Comparison of ENCODE assay signal across 12 cellular contexts in the genomic region with DNA sequence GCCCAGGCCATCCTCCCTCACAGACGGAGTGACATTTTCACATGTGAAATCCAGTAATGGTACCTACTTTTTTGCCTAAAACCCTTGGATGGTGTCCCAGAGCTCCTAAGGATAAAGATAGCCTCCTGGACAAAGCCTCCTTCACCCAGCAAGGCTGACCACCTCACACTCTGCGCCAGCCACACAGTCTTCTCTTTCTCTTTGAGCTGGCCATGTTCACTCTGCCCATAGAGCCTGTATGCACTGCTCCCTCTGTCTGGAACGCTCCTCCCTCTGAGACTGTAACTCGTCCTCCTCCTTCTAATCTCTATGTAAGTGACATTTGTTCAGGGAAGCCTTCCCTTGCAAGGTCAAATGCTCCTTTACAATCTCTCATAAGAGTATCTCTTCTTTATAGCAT. TPM values are rescaled to one million over a fixed set of nuclear protein-coding genes. Genes with fewer than 3 reads are reported as not detected.
DNase-seq lines count a peak whose midpoint lies in the region; ATAC-seq and TF ChIP-seq lines count a peak whose summit lies in the region.
"Had no signal": no experiment of that assay in that cellular context is flagged by ENCODE, and none has a peak within 500 bp of the region (broad histone marks: within the 10 kb centered on the region; RNA-seq: fewer than 3 reads in every experiment).

No MANE protein-coding gene starts in this region.

- peaks cover 29% of the 10 kb centered on the region for H3K27me3 ChIP-seq in osteoblast (ENCODE audit: insufficient read depth, low read length)

- H3K9me3 ChIP-seq in osteoblast (ENCODE audit: low read depth, low read length): no peaks in the 10 kb centered on the region

- H2AFZ ChIP-seq in osteoblast (ENCODE audit: low read length): no peak overlapping the region
- H2AFZ ChIP-seq: GM23248 had no signal

- ATAC-seq in HG03442 (IDR thresholded peaks at IDR 0.05; ENCODE audit: unreplicated experiment): no peak
- no peak for ATAC-seq in HG03354 (IDR thresholded peaks at IDR 0.05; ENCODE audit: poor library complexity, severe bottlenecking, unreplicated experiment)

- H4K20me1 ChIP-seq in osteoblast (ENCODE audit: insufficient read depth, low read length): no peaks in the 10 kb centered on the region

- peak; percentile 53 for DNase-seq in cerebellum (ENCODE audit: low spot score)
- peak; percentile 74 for DNase-seq in osteoblast (ENCODE audit: insufficient read length, low spot score, missing footprints)
- no peak for DNase-seq in NCI-H524 treated with DMSO at 0.1 percent for 48 hours (lab: John Stamatoyannopoulos, UW)
- DNase-seq: Calu3; CD4-positive, alpha-beta memory T cell; COR-L47; DMS79 treated with DMSO at 0.1 percent for 48 hours; HCEC 1CT had no signal

- no peak for TF ChIP-seq CTCF in osteoblast (IDR thresholded peaks at IDR 0.05; ENCODE audit: extremely low read depth, low read depth, low read length)

- H3K4me2 ChIP-seq in osteoblast (ENCODE audit: insufficient read depth, low read length): no peak overlapping the region

- peak overlapping the region; percentile 72 for H3K27ac ChIP-seq in angular gyrus (ENCODE audit: low read depth, low read length)
- H3K27ac ChIP-seq in osteoblast (ENCODE audit: low read depth, low read length): no peak overlapping the region
- H3K27ac ChIP-seq: GM23248 had no signal

- no peaks in the 10 kb centered on the region for H3K36me3 ChIP-seq in osteoblast (ENCODE audit: insufficient read depth, low read length)

- H3K4me1 ChIP-seq in osteoblast (ENCODE audit: insufficient read depth, low read length): no peaks in the 10 kb centered on the region

- no peaks in the 10 kb centered on the region for H3K79me2 ChIP-seq in osteoblast (ENCODE audit: insufficient read depth, low read length)

- H3K4me3 ChIP-seq in osteoblast (ENCODE audit: insufficient read depth, low read length): no peak overlapping the region
- H3K4me3 ChIP-seq: GM23248 had no signal

RNA-seq across cellular contexts. Expression of a gene that starts 14.6 kb away (rescaled TPM):
- total RNA-seq in cerebellum: 25.6 TPM
- total RNA-seq in osteoblast: not detected in 2 replicates
- total RNA-seq: Calu3; CD4-positive, alpha-beta memory T cell; GM23248 had no signal

RNA-seq across cellular contexts. Expression of a gene that starts 19.5 kb away (rescaled TPM):
- 4.5 TPM for total RNA-seq in cerebellum
- total RNA-seq in osteoblast: 3.2 and 4.7 TPM in 2 replicates

RNA-seq across cellular contexts. Expression of a gene that starts 27.5 kb away (rescaled TPM):
- total RNA-seq in cerebellum (23.9 TPM), osteoblast (86.0 and 94.1 TPM in 2 replicates)

RNA-seq across cellular contexts. Expression of a gene that starts 28.3 kb away (rescaled TPM):
- total RNA-seq in cerebellum (14.7 TPM), osteoblast (6.2 and 6.5 TPM in 2 replicates)

RNA-seq across cellular contexts. Expression of a gene that starts 38.0 kb away (rescaled TPM):
- total RNA-seq in cerebellum: 210 TPM
- total RNA-seq in osteoblast: 676 and 702 TPM in 2 replicates

Comparison
In these comparisons a context has a peak if more than half of its experiments do, and no peak if none do; other contexts are left out.
1. RNA of a gene that starts 14.6 kb away (total RNA-seq): 25.6 TPM in cerebellum (single experiment); not detected in osteoblast; every median in the first group is over 10 times any median in the second.